ENCODE assay signal across 20 cellular contexts in genomic region chr2:236627846-236628245, GRCh38.
"Had no signal": no experiment of that assay in that cellular context is flagged by ENCODE, and none has a peak within 500 bp of the region (broad histone marks: within the 10 kb centered on the region; RNA-seq: fewer than 3 reads in every experiment).

No MANE protein-coding gene starts in this region.

- H3K4me1 ChIP-seq: foreskin keratinocyte, lower lobe of right lung, parathyroid adenoma, psoas muscle, thyroid gland, vagina had no signal

- H3K9ac ChIP-seq: parathyroid adenoma had no signal

- H3K4me1 Mint-ChIP-seq: immature natural killer cell had no signal

- DNase-seq: erythroblast; foreskin keratinocyte; immature natural killer cell; kidney; left cardiac atrium; left ventricle myocardium inferior; lower lobe of right lung; mesenchymal stem cell; naive B cell; psoas muscle; retina; small intestine; stimulated activated CD4-positive, alpha-beta T cell treated with anti-CD3 and anti-CD28 coated beads, Interleukin-2, amount 100 ng/mL, for 48 hours; stimulated activated naive CD4-positive, alpha-beta T cell treated with Interleukin-2 at 50 U/mL for 16 hours; thyroid gland had no signal

- H3K27ac Mint-ChIP-seq: dendritic cell treated with granulocyte-macrophage colony-stimulating factor and Interleukin-4, amounts not matched to agents 40 ng/mL and 50 ng/mL, for 4 days; immature natural killer cell; naive B cell; nephron; type B pancreatic cell had no signal

- H3K4me3 ChIP-seq: left ventricle myocardium inferior, lower lobe of right lung, psoas muscle, thyroid gland, vagina had no signal

- H3K36me3 ChIP-seq: left ventricle myocardium inferior, lower lobe of right lung, thyroid gland, vagina had no signal

- H3K4me3 Mint-ChIP-seq: dendritic cell treated with granulocyte-macrophage colony-stimulating factor and Interleukin-4, amounts not matched to agents 40 ng/mL and 50 ng/mL, for 4 days; immature natural killer cell; naive B cell; nephron; type B pancreatic cell had no signal

- H2AFZ ChIP-seq: parathyroid adenoma had no signal

- H3K27ac ChIP-seq: foreskin keratinocyte, left ventricle myocardium inferior, lower lobe of right lung, parathyroid adenoma, psoas muscle, thyroid gland, vagina had no signal

- H3K9me3 Mint-ChIP-seq: dendritic cell treated with granulocyte-macrophage colony-stimulating factor and Interleukin-4, amounts not matched to agents 40 ng/mL and 50 ng/mL, for 4 days; immature natural killer cell; naive B cell; nephron; type B pancreatic cell had no signal

- H3K36me3 Mint-ChIP-seq: immature natural killer cell, naive B cell, type B pancreatic cell had no signal

- H3K79me2 ChIP-seq: parathyroid adenoma had no signal

- H3K27me3 ChIP-seq: thyroid gland, vagina had no signal

- ATAC-seq: foreskin keratinocyte, left cardiac atrium, lower lobe of right lung, psoas muscle had no signal

- H3K9me3 ChIP-seq: left ventricle myocardium inferior, lower lobe of right lung, psoas muscle, thyroid gland, vagina had no signal
